Comparison of ENCODE assay signal across 11 cellular contexts in genomic region chr15:101439285-101439919, GRCh38. TPM values are rescaled to one million over a fixed set of nuclear protein-coding genes. Genes with fewer than 3 reads are reported as not detected.
DNase-seq lines count a peak whose midpoint lies in the region; ATAC-seq and TF ChIP-seq lines count a peak whose summit lies in the region.
"Had no signal": no experiment of that assay in that cellular context is flagged by ENCODE, and none has a peak within 500 bp of the region (broad histone marks: within the 10 kb centered on the region; RNA-seq: fewer than 3 reads in every experiment).

No MANE protein-coding gene starts in this region.

- peak overlapping the region; percentile 9 for H3K27ac ChIP-seq in C4-2B
- peak overlapping the region; percentile 11 to 65 (median 50) for H3K27ac ChIP-seq in gastrocnemius medialis
- H3K27ac ChIP-seq in ovary, result peak overlapping the region in 1 of 2 donors; percentile 50
- H3K27ac ChIP-seq: cardiac muscle cell had no signal

- H3K9ac ChIP-seq in adipocyte (ENCODE audit: low read length), result peak overlapping the region; percentile 65

- no peak for TF ChIP-seq EP300 in ovary (IDR thresholded peaks at IDR 0.05)

- H3K27me3 ChIP-seq in adipocyte (replicated peaks; ENCODE audit: control insufficient read depth, insufficient read depth, low read length) (peaks cover 18% of the 10 kb centered on the region), gastrocnemius medialis (no peaks in the 10 kb centered on the region), ovary (no peaks in the 10 kb centered on the region)
- H3K27me3 ChIP-seq: cardiac muscle cell had no signal

- DNase-seq in adipocyte (ENCODE audit: low read depth) (peak; percentile 62), left ventricle myocardium superior (no peak), gastrocnemius medialis (peak in 1 of 2 donors; percentile 44), glomerular visceral epithelial cell (ENCODE audit: extremely low spot score) (no peak), MV-4-11 (lab: John Stamatoyannopoulos, UW) (no peak), ovary (no peak)
- no peak for DNase-seq in activated CD4-positive, alpha-beta T cell treated with anti-CD3 and anti-CD28 coated beads, Interleukin-2, amount 50 U/mL, for 1 hour
- DNase-seq: activated T-cell treated with anti-CD3 and anti-CD28 coated beads for 4 hours, NCI-H146 had no signal

- H3K9me3 ChIP-seq in adipocyte (ENCODE audit: control insufficient read depth, low read length), result no peaks in the 10 kb centered on the region
- no peaks in the 10 kb centered on the region for H3K9me3 ChIP-seq in gastrocnemius medialis
- no peaks in the 10 kb centered on the region for H3K9me3 ChIP-seq in ovary

- H3K36me3 ChIP-seq in adipocyte (ENCODE audit: control insufficient read depth, insufficient read depth, low read length, severe bottlenecking) (no peaks in the 10 kb centered on the region), gastrocnemius medialis (peaks cover 0 to 5% of the 10 kb centered on the region in 2 donors), ovary (no peaks in the 10 kb centered on the region)
- H3K36me3 ChIP-seq: cardiac muscle cell had no signal

- intact Hi-C loops in left ventricle myocardium superior (cut with micrococcal nuclease), result no loop called here
- intact Hi-C loops in gastrocnemius medialis (cut with DNase I; ENCODE audit: low total_unique reads), result no loop called here
- intact Hi-C loops in ovary (cut with DNase I), result no loop called here

- ATAC-seq in left ventricle myocardium superior (peak; percentile 67), gastrocnemius medialis (peak; percentile 45 to 55)

- H3K4me1 ChIP-seq in adipocyte (ENCODE audit: control insufficient read depth, insufficient read depth, low read length) (peaks cover 18% of the 10 kb centered on the region), gastrocnemius medialis (peaks cover 11 to 14% of the 10 kb centered on the region in 2 donors), ovary (ENCODE audit: insufficient read depth) (peaks cover 14% of the 10 kb centered on the region)

- TF ChIP-seq POLR2A in gastrocnemius medialis (IDR thresholded peaks at IDR 0.05) (peak in 1 of 2 donors; percentile 29), ovary (IDR thresholded peaks at IDR 0.05) (no peak)

- TF ChIP-seq CTCF in C4-2B (conservative IDR thresholded peaks at IDR 0.05) (no peak), gastrocnemius medialis (IDR thresholded peaks at IDR 0.05 in 4 of 5, conservative IDR thresholded peaks at IDR 0.05 in 1 of 5) (peak in 1 of 5 experiments; percentile 39), ovary (IDR thresholded peaks at IDR 0.05) (no peak)

- peak overlapping the region; percentile 79 for H3K4me3 ChIP-seq in adipocyte (ENCODE audit: low read length)
- peak overlapping the region in 1 of 4 donors; percentile 25 for H3K4me3 ChIP-seq in gastrocnemius medialis
- H3K4me3 ChIP-seq in ovary, result no peak overlapping the region
- H3K4me3 ChIP-seq: cardiac muscle cell had no signal

- in situ Hi-C loops in gastrocnemius medialis (cut with MboI; ENCODE audit: low sequenced_read_pairs in 4 of 4), result no loop called here

- 46 to 56% (median 46%) methylated on average over 8 of the region's 8 CpGs for WGBS in ovary, 3 donors

RNA-seq across cellular contexts. Expression of gene PCSK6, which starts 50.1 kb away (rescaled TPM):
- 31.9 TPM for total RNA-seq in left ventricle myocardium superior
- total RNA-seq in gastrocnemius medialis, result 10 to 100 TPM; 12.8 to 46.0 (median 23.6) TPM
- total RNA-seq in ovary, result 10 to 100 TPM in 4 of 7 donors, 1 to 10 TPM in 3; 3.9 to 25.4 (median 13.0) TPM
- 10 to 100 TPM in 1 of 2 donors, 1 to 10 TPM in 1; 3.8 to 26.0 TPM for polyA plus RNA-seq in ovary
